ENCODE assay signal across 8 cellular contexts in genomic region chr3:53196575-53197407, GRCh38. TPM values are rescaled to one million over a fixed set of nuclear protein-coding genes. Genes with fewer than 3 reads are reported as not detected.
DNase-seq lines count a peak whose midpoint lies in the region; ATAC-seq and TF ChIP-seq lines count a peak whose summit lies in the region.

No MANE protein-coding gene starts in this region.

- H3K36me3 ChIP-seq in left ventricle myocardium inferior = no peaks in the 10 kb centered on the region

- DNase-seq in Right ventricle myocardium superior = peak; percentile 44
- no peak for DNase-seq in left ventricle myocardium inferior
- peak; percentile 80 for DNase-seq in NOMO-1 treated with DMSO at 0.1 percent for 48 hours (lab: John Stamatoyannopoulos, UW; ENCODE audit: unreplicated experiment)
- DNase-seq in activated naive CD8-positive, alpha-beta T cell treated with anti-CD3 and anti-CD28 coated beads, Interleukin-2, amount 50 U/mL, for 24 hours = peak; percentile 45
- DNase-seq in progenitor cell of endocrine pancreas (ENCODE audit: low spot score, unreplicated experiment) = no peak
- no peak for DNase-seq in coronary artery (ENCODE audit: low spot score)
- no peak for DNase-seq in SW 1271 (lab: John Stamatoyannopoulos, UW)

- peaks cover 3% of the 10 kb centered on the region for H3K4me1 Mint-ChIP-seq in activated naive CD8-positive, alpha-beta T cell treated with anti-CD3 and anti-CD28 coated beads, Interleukin-2, amount 50 U/mL, for 24 hours
- H3K4me1 Mint-ChIP-seq in progenitor cell of endocrine pancreas (ENCODE audit: low read depth) = no peaks in the 10 kb centered on the region

- intact Hi-C loops in Right ventricle myocardium superior (cut with DNase I) = loop anchor here (2.0 to 5.0 kb wide), 2 partner anchors 64 to 82 kb away; partner anchors contain the start of gene RFT1
- intact Hi-C loops in left ventricle myocardium inferior (cut with micrococcal nuclease) = no loop called here

- no peak overlapping the region for H3K27ac Mint-ChIP-seq in activated naive CD8-positive, alpha-beta T cell treated with anti-CD3 and anti-CD28 coated beads, Interleukin-2, amount 50 U/mL, for 24 hours
- H3K27ac Mint-ChIP-seq in progenitor cell of endocrine pancreas = peak overlapping the region; percentile 1

- peaks cover 32% of the 10 kb centered on the region for H3K4me1 ChIP-seq in left ventricle myocardium inferior

- H3K4me3 ChIP-seq in left ventricle myocardium inferior (no peak overlapping the region), coronary artery (no peak overlapping the region)

- H3K27me3 Mint-ChIP-seq in activated naive CD8-positive, alpha-beta T cell treated with anti-CD3 and anti-CD28 coated beads, Interleukin-2, amount 50 U/mL, for 24 hours = peaks cover 1% of the 10 kb centered on the region
- H3K27me3 Mint-ChIP-seq in progenitor cell of endocrine pancreas = peaks cover 13% of the 10 kb centered on the region

- TF ChIP-seq CTCF in left ventricle myocardium inferior (IDR thresholded peaks at IDR 0.05; ENCODE audit: borderline replicate concordance) = no peak
- TF ChIP-seq CTCF in progenitor cell of endocrine pancreas (IDR thresholded peaks at IDR 0.05; ENCODE audit: unreplicated experiment) = no peak
- no peak for TF ChIP-seq CTCF in coronary artery (IDR thresholded peaks at IDR 0.05)

- H3K27ac ChIP-seq in left ventricle myocardium inferior (replicated peaks) = no peak overlapping the region
- H3K27ac ChIP-seq in coronary artery = no peak overlapping the region

- no peaks in the 10 kb centered on the region for H3K27me3 ChIP-seq in left ventricle myocardium inferior (ENCODE audit: low read depth)

- H3K4me3 Mint-ChIP-seq in activated naive CD8-positive, alpha-beta T cell treated with anti-CD3 and anti-CD28 coated beads, Interleukin-2, amount 50 U/mL, for 24 hours = peak overlapping the region; percentile 29
- no peak overlapping the region for H3K4me3 Mint-ChIP-seq in progenitor cell of endocrine pancreas (ENCODE audit: low read depth)

- H3K9me3 ChIP-seq in left ventricle myocardium inferior (replicated peaks) = no peaks in the 10 kb centered on the region

- ATAC-seq in Right ventricle myocardium superior (ENCODE audit: poor library complexity) = no peak
- ATAC-seq in activated naive CD8-positive, alpha-beta T cell treated with anti-CD3 and anti-CD28 coated beads, Interleukin-2, amount 50 U/mL, for 24 hours = peak; percentile 35
- no peak for ATAC-seq in GM19328 (IDR thresholded peaks at IDR 0.05; ENCODE audit: unreplicated experiment)

- peaks cover 2% of the 10 kb centered on the region for H3K36me3 Mint-ChIP-seq in activated naive CD8-positive, alpha-beta T cell treated with anti-CD3 and anti-CD28 coated beads, Interleukin-2, amount 50 U/mL, for 24 hours (ENCODE audit: low read depth)
- peaks cover 2% of the 10 kb centered on the region for H3K36me3 Mint-ChIP-seq in progenitor cell of endocrine pancreas (ENCODE audit: insufficient read depth)

- no peaks in the 10 kb centered on the region for H3K9me3 Mint-ChIP-seq in activated naive CD8-positive, alpha-beta T cell treated with anti-CD3 and anti-CD28 coated beads, Interleukin-2, amount 50 U/mL, for 24 hours
- no peaks in the 10 kb centered on the region for H3K9me3 Mint-ChIP-seq in progenitor cell of endocrine pancreas (ENCODE audit: low read depth)

RNA-seq across cellular contexts. Expression of gene PRKCD, which starts 35.8 kb away (rescaled TPM):
- total RNA-seq in Right ventricle myocardium superior (15.3 TPM), left ventricle myocardium inferior (13.6 TPM), progenitor cell of endocrine pancreas (45.1 and 45.8 TPM in 2 replicates)

RNA-seq across cellular contexts. Expression of gene TKT, which starts 59.0 kb away (rescaled TPM):
- total RNA-seq in Right ventricle myocardium superior (43.6 TPM), left ventricle myocardium inferior (32.1 TPM), progenitor cell of endocrine pancreas (250 and 259 TPM in 2 replicates)

Comparison
In these comparisons a context has a peak if more than half of its experiments do, and no peak if none do; other contexts are left out.
1. DNase-seq: peak in Right ventricle myocardium superior (single experiment), NOMO-1 treated with DMSO at 0.1 percent for 48 hours (single experiment) and activated naive CD8-positive, alpha-beta T cell treated with anti-CD3 and anti-CD28 coated beads, Interleukin-2, amount 50 U/mL, for 24 hours (single experiment); none in left ventricle myocardium inferior (single experiment), progenitor cell of endocrine pancreas (single experiment), coronary artery (single experiment) and SW 1271 (0 of 2).